In genomic region chr2:239409976-239410375, GRCh38 we compare ENCODE assay signal across 20 cellular contexts. TPM values are rescaled to one million over a fixed set of nuclear protein-coding genes. Genes with fewer than 3 reads are reported as not detected.
DNase-seq lines count a peak whose midpoint lies in the region; TF ChIP-seq lines count a peak whose summit lies in the region.
"Had no signal": no experiment of that assay in that cellular context is flagged by ENCODE, and none has a peak within 500 bp of the region (broad histone marks: within the 10 kb centered on the region; RNA-seq: fewer than 3 reads in every experiment).

No MANE protein-coding gene starts in this region.

- no peak overlapping the region for H3K27ac Mint-ChIP-seq in endodermal cell
- no peak overlapping the region for H3K27ac Mint-ChIP-seq in osteocyte (ENCODE audit: unreplicated experiment)
- H3K27ac Mint-ChIP-seq: B cell; CD4-positive, alpha-beta T cell; CD8-positive, alpha-beta T cell had no signal

- H3K27me3 ChIP-seq in H7 (ENCODE audit: control insufficient read depth, insufficient read depth, low read length) (no peaks in the 10 kb centered on the region), endodermal cell (ENCODE audit: control insufficient read depth, insufficient read depth, low read length, poor library complexity, severe bottlenecking) (no peaks in the 10 kb centered on the region), ascending aorta (no peaks in the 10 kb centered on the region)
- H3K27me3 ChIP-seq: BLaER1 treated with 17β-estradiol and CSF1 and Interleukin-3, amounts not matched to agents 10 nM and 100 nM had no signal

- H3K4me1 ChIP-seq in endodermal cell (ENCODE audit: control insufficient read depth, insufficient read depth, low read length) (no peaks in the 10 kb centered on the region), ascending aorta (no peaks in the 10 kb centered on the region)
- H3K4me1 ChIP-seq: A549, Caco-2 had no signal

- H3K27ac ChIP-seq in endodermal cell (ENCODE audit: low read depth, low read length) (no peak overlapping the region), ascending aorta (no peak overlapping the region)
- H3K27ac ChIP-seq: 22Rv1; A549; BLaER1 treated with 17β-estradiol and CSF1 and Interleukin-3, amounts not matched to agents 10 nM and 100 nM; C4-2B had no signal

- WGBS in endodermal cell (ENCODE audit: insufficient coverage in 1 of 2, insufficient read length in 1 of 2), 2 experiments = 86 to 90% methylated on average over 3 to 6 of the region's 6 CpGs

- H3K9me3 Mint-ChIP-seq in endodermal cell = peaks cover 4% of the 10 kb centered on the region
- H3K9me3 Mint-ChIP-seq in osteocyte (ENCODE audit: unreplicated experiment) = peaks cover 8% of the 10 kb centered on the region

- TF ChIP-seq CTCF in endodermal cell (conservative IDR thresholded peaks at IDR 0.05) = no peak
- no peak for TF ChIP-seq CTCF in osteocyte (IDR thresholded peaks at IDR 0.05)
- TF ChIP-seq CTCF in ascending aorta (IDR thresholded peaks at IDR 0.05) = no peak
- no peak for TF ChIP-seq CTCF in GM13977 (IDR thresholded peaks at IDR 0.05; ENCODE audit: extremely low read depth, insufficient read depth, missing control alignments)

- peak; percentile 37 for DNase-seq in activated CD8-positive, alpha-beta memory T cell treated with anti-CD3 and anti-CD28 coated beads for 24 hours
- no peak for DNase-seq in activated CD8-positive, alpha-beta memory T cell treated with anti-CD3 and anti-CD28 coated beads, Interleukin-2, amount 50 U/mL, for 48 hours
- DNase-seq in H7 (peak; percentile 7), endodermal cell (peak; percentile 35), osteocyte (ENCODE audit: extremely low spot score, unreplicated experiment) (peak; percentile 80), ascending aorta (ENCODE audit: low spot score in 2 of 2) (no peak), dedifferentiated amniotic fluid mesenchymal stem cell (ENCODE audit: extremely low spot score) (no peak), GM13977 (ENCODE audit: low spot score) (no peak)
- DNase-seq: AML-193; Caco-2; Calu3; CD4-positive, alpha-beta T cell; CD8-positive, alpha-beta T cell; DMS79 treated with DMSO at 0.1 percent for 48 hours; GF-D8 had no signal

- H3K9me3 ChIP-seq in endodermal cell (ENCODE audit: control insufficient read depth, low read length) (no peaks in the 10 kb centered on the region), ascending aorta (peaks cover 0 to 6% of the 10 kb centered on the region in 2 donors)
- H3K9me3 ChIP-seq: Caco-2 had no signal

- in situ Hi-C loops in GM13977 (cut with MboI; ENCODE audit: low pct_unique_long_range_greater_than_20kb, low sequenced_read_pairs, unreplicated experiment) = no loop called here

- H3K9ac ChIP-seq in endodermal cell (ENCODE audit: extremely low read depth, low read length, poor library complexity, severe bottlenecking) = no peak overlapping the region
- H3K9ac ChIP-seq: BLaER1 treated with 17β-estradiol and CSF1 and Interleukin-3, amounts not matched to agents 10 nM and 100 nM had no signal

- H3K4me3 Mint-ChIP-seq in endodermal cell (no peak overlapping the region), osteocyte (ENCODE audit: unreplicated experiment) (no peak overlapping the region)
- H3K4me3 Mint-ChIP-seq: B cell; CD4-positive, alpha-beta T cell; CD8-positive, alpha-beta T cell had no signal

- no peaks in the 10 kb centered on the region for H3K27me3 Mint-ChIP-seq in endodermal cell (ENCODE audit: insufficient read depth)
- H3K27me3 Mint-ChIP-seq in osteocyte (ENCODE audit: unreplicated experiment) = no peaks in the 10 kb centered on the region
- H3K27me3 Mint-ChIP-seq: CD4-positive, alpha-beta T cell had no signal

- H3K36me3 ChIP-seq in H7 (replicated peaks; ENCODE audit: control insufficient read depth, insufficient read depth, low read length) (no peaks in the 10 kb centered on the region), endodermal cell (ENCODE audit: control insufficient read depth, insufficient read depth, low read length) (no peaks in the 10 kb centered on the region), ascending aorta (no peaks in the 10 kb centered on the region)
- H3K36me3 ChIP-seq: BLaER1 treated with 17β-estradiol and CSF1 and Interleukin-3, amounts not matched to agents 10 nM and 100 nM had no signal

- H3K4me1 Mint-ChIP-seq in endodermal cell (no peaks in the 10 kb centered on the region), osteocyte (ENCODE audit: unreplicated experiment) (no peaks in the 10 kb centered on the region)
- H3K4me1 Mint-ChIP-seq: B cell had no signal

- H3K36me3 Mint-ChIP-seq in endodermal cell (ENCODE audit: low read depth) (no peaks in the 10 kb centered on the region), osteocyte (ENCODE audit: unreplicated experiment) (no peaks in the 10 kb centered on the region)
- H3K36me3 Mint-ChIP-seq: CD8-positive, alpha-beta T cell had no signal

- H3K4me3 ChIP-seq in H7 (ENCODE audit: insufficient read depth, low read depth, low read length) (no peak overlapping the region), endodermal cell (ENCODE audit: low read length) (no peak overlapping the region), ascending aorta (no peak overlapping the region)
- H3K4me3 ChIP-seq: A549; BLaER1 treated with 17β-estradiol and CSF1 and Interleukin-3, amounts not matched to agents 10 nM and 100 nM had no signal

- intact Hi-C loops in ascending aorta (cut with DNase I) = no loop called here

RNA-seq across cellular contexts. Expression of gene HDAC4, which starts 9.2 kb away (rescaled TPM):
- total RNA-seq in H7 (2014; rRNA removed; shearing (Covaris generic)) = 18.1 and 28.5 TPM in 2 replicates
- total RNA-seq in endodermal cell (10 to 100 TPM; 45.7 to 51.2 TPM), osteocyte (30.3 and 32.2 TPM in 2 replicates), ascending aorta (65.7 TPM)
- 11.1 TPM for polyA plus RNA-seq in endodermal cell (2013, experiment 1 of 2)
- polyA plus RNA-seq in endodermal cell (2013, experiment 2 of 2) = 13.9 TPM

Comparison
In these comparisons a context has a peak if more than half of its experiments do, and no peak if none do; other contexts are left out.
1. DNase-seq: peak in activated CD8-positive, alpha-beta memory T cell treated with anti-CD3 and anti-CD28 coated beads for 24 hours (single experiment), H7 (single experiment), endodermal cell (single experiment) and osteocyte (single experiment); none in activated CD8-positive, alpha-beta memory T cell treated with anti-CD3 and anti-CD28 coated beads, Interleukin-2, amount 50 U/mL, for 48 hours (single experiment), ascending aorta (0 of 2), dedifferentiated amniotic fluid mesenchymal stem cell (single experiment) and GM13977 (single experiment).